ENCODE assay signal across 22 cellular contexts in the genomic region with DNA sequence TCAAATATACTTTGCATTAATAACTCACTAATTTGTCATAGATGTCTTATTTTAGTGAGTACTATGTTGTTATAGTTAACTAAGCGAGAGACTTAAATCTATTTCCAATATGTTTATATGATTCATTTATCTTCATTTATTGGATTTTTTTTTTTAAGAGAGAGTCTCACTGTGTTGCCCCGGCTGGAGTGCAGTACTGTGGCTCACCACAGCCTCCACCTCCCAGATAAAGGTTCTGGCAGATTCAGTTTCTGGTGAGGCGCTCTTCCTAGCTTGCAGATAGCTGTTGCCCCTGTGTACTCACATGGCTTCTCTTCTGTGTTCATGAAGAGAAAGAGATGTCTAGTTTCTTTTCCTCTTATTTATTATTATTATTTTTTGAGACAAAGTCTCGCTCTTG.
"Had no signal": no experiment of that assay in that cellular context is flagged by ENCODE, and none has a peak within 500 bp of the region (broad histone marks: within the 10 kb centered on the region; RNA-seq: fewer than 3 reads in every experiment).

No MANE protein-coding gene starts in this region.

- H3K9me3 ChIP-seq: left ventricle myocardium inferior, ovary, right atrium auricular region, sigmoid colon, spleen, suprapubic skin, thoracic aorta, tibial artery, upper lobe of left lung, vagina had no signal

- H3K27ac ChIP-seq: hepatocyte, left ventricle myocardium inferior, neural progenitor cell, ovary, right atrium auricular region, sigmoid colon, spleen, suprapubic skin, thoracic aorta, tibial artery, upper lobe of left lung, vagina had no signal

- H3K27me3 ChIP-seq: hepatocyte, neural progenitor cell, ovary, right atrium auricular region, sigmoid colon, suprapubic skin, tibial artery, upper lobe of left lung, vagina had no signal

- FAIRE-seq: small intestine had no signal

- H3K4me1 ChIP-seq: left ventricle myocardium inferior, neural progenitor cell, right atrium auricular region, spleen, suprapubic skin, tibial artery, upper lobe of left lung, vagina had no signal

- ATAC-seq: natural killer cell; stimulated activated effector memory CD8-positive, alpha-beta T cell treated with anti-CD3 and anti-CD28 coated beads, Interleukin-12 subunit alpha, Interleukin-12 subunit beta, amount 100 ng/mL, for 72 hours had no signal

- H3K36me3 ChIP-seq: left ventricle myocardium inferior, neural progenitor cell, ovary, right atrium auricular region, sigmoid colon, spleen, suprapubic skin, thoracic aorta, tibial artery, upper lobe of left lung, vagina had no signal

- DNase-seq: islet precursor cell; left ventricle myocardium inferior; mesendoderm; naive B cell; natural killer cell; nephron progenitor cell; ovary; sigmoid colon; small intestine; spleen; stimulated activated CD4-positive, alpha-beta T cell treated with anti-CD3 and anti-CD28 coated beads, Interleukin-4, amount 100 ng/mL, for 24 hours; stimulated activated naive CD4-positive, alpha-beta T cell; tibial artery; upper lobe of left lung had no signal

- H2AFZ ChIP-seq: hepatocyte, neural progenitor cell had no signal

- H3K4me2 ChIP-seq: hepatocyte, neural progenitor cell had no signal

- H3K4me3 ChIP-seq: hepatocyte, left ventricle myocardium inferior, lung, neural progenitor cell, ovary, right atrium auricular region, sigmoid colon, spleen, suprapubic skin, thoracic aorta, tibial artery, upper lobe of left lung, vagina had no signal

- H3K79me2 ChIP-seq: hepatocyte had no signal

- H3K9ac ChIP-seq: neural progenitor cell had no signal
